In genomic region chr14:95330591-95331370, GRCh38 we compare ENCODE assay signal across 23 cellular contexts.
"Had no signal": no experiment of that assay in that cellular context is flagged by ENCODE, and none has a peak within 500 bp of the region (broad histone marks: within the 10 kb centered on the region; RNA-seq: fewer than 3 reads in every experiment).

No MANE protein-coding gene starts in this region.

- H3K9me3 Mint-ChIP-seq: activated CD4-positive, alpha-beta memory T cell treated with anti-CD3 and anti-CD28 coated beads, Interleukin-2, amount 10 ng/mL, durations not matched to agents 7 days and 5 days; activated CD4-positive, alpha-beta T cell treated with anti-CD3 and anti-CD28 coated beads, Interleukin-2, amount 10 ng/mL, durations not matched to agents 24 days and 14 days; activated naive CD8-positive, alpha-beta T cell treated with anti-CD3 and anti-CD28 coated beads, Interleukin-2, amount 50 U/mL, for 24 hours; activated T-helper 1 cell treated with anti-CD3 and anti-CD28 coated beads, Interleukin-12 subunit alpha, Interleukin-12 subunit beta, Interleukin-2, Interleukin-4 antibody, amounts not matched to agents 30 ng/mL and 10 ng/mL and 1 ng/mL, durations not matched to agents 14 hours and 24 hours and 36 hours; central memory CD8-positive, alpha-beta T cell; stimulated activated naive CD8-positive, alpha-beta T cell treated with anti-CD3 and anti-CD28 coated beads, Interleukin-15, Interleukin-2, amounts not matched to agents 100 ng/mL and 50 ng/mL, for 24 hours; T-cell; T-helper 2 cell treated with Interferon-gamma antibody and Interleukin-4, amounts not matched to agents 5 μg/mL and 100 μg/mL, for 36 hours had no signal

- H3K4me3 ChIP-seq: left lung, thyroid gland had no signal

- H3K4me1 ChIP-seq: left lung, parathyroid adenoma, thyroid gland had no signal

- H3K79me2 ChIP-seq: parathyroid adenoma had no signal

- H3K4me1 Mint-ChIP-seq: activated CD4-positive, alpha-beta memory T cell treated with anti-CD3 and anti-CD28 coated beads, Interleukin-2, amount 10 ng/mL, durations not matched to agents 7 days and 5 days; activated CD4-positive, alpha-beta T cell treated with anti-CD3 and anti-CD28 coated beads, Interleukin-2, amount 10 ng/mL, durations not matched to agents 24 days and 14 days; central memory CD8-positive, alpha-beta T cell had no signal

- H3K4me3 Mint-ChIP-seq: activated CD4-positive, alpha-beta memory T cell treated with anti-CD3 and anti-CD28 coated beads, Interleukin-2, amount 10 ng/mL, durations not matched to agents 7 days and 5 days; activated CD4-positive, alpha-beta T cell treated with anti-CD3 and anti-CD28 coated beads, Interleukin-2, amount 10 ng/mL, durations not matched to agents 24 days and 14 days; activated naive CD8-positive, alpha-beta T cell treated with anti-CD3 and anti-CD28 coated beads, Interleukin-2, amount 50 U/mL, for 24 hours; activated T-helper 1 cell treated with anti-CD3 and anti-CD28 coated beads, Interleukin-12 subunit alpha, Interleukin-12 subunit beta, Interleukin-2, Interleukin-4 antibody, amounts not matched to agents 30 ng/mL and 10 ng/mL and 1 ng/mL, durations not matched to agents 14 hours and 24 hours and 36 hours; brain; central memory CD8-positive, alpha-beta T cell; nephron; stimulated activated naive CD8-positive, alpha-beta T cell treated with anti-CD3 and anti-CD28 coated beads, Interleukin-15, Interleukin-2, amounts not matched to agents 100 ng/mL and 50 ng/mL, for 24 hours; T-cell; T-helper 2 cell treated with Interferon-gamma antibody and Interleukin-4, amounts not matched to agents 5 μg/mL and 100 μg/mL, for 36 hours had no signal

- DNase-seq: activated CD4-positive, alpha-beta memory T cell treated with anti-CD3 and anti-CD28 coated beads, Interleukin-2, amount 10 ng/mL, durations not matched to agents 7 days and 5 days; activated CD4-positive, alpha-beta T cell treated with anti-CD3 and anti-CD28 coated beads, Interleukin-2, amount 10 ng/mL, durations not matched to agents 24 days and 14 days; activated gamma-delta T cell; activated naive CD4-positive, alpha-beta T cell treated with anti-CD3 and anti-CD28 coated beads, Interleukin-2, amount 50 U/mL, for 16 hours; activated naive CD8-positive, alpha-beta T cell treated with anti-CD3 and anti-CD28 coated beads, Interleukin-2, amount 50 U/mL, for 24 hours; erythroblast; foreskin melanocyte; kidney; left lung; right cardiac atrium; stimulated activated CD4-positive, alpha-beta T cell treated with anti-CD3 and anti-CD28 coated beads, Interleukin-12 subunit alpha, Interleukin-12 subunit beta, amount 100 ng/mL, for 4 hours; stimulated activated CD4-positive, alpha-beta T cell treated with anti-CD3 and anti-CD28 coated beads, Interleukin-4, amount 100 ng/mL, for 4 hours; substantia nigra; T-cell; thyroid gland had no signal

- ATAC-seq: activated CD4-positive, CD25-positive, alpha-beta regulatory T cell treated with anti-CD3 and anti-CD28 coated beads, Interleukin-2, amount 50 U/mL, for 24 hours; activated naive CD8-positive, alpha-beta T cell treated with anti-CD3 and anti-CD28 coated beads, Interleukin-2, amount 50 U/mL, for 24 hours; left lung; right cardiac atrium; T-cell had no signal

- H3K36me3 Mint-ChIP-seq: brain, T-cell had no signal

- H3K27ac ChIP-seq: left lung, parathyroid adenoma, thyroid gland had no signal

- H3K27ac Mint-ChIP-seq: activated CD4-positive, alpha-beta memory T cell treated with anti-CD3 and anti-CD28 coated beads, Interleukin-2, amount 10 ng/mL, durations not matched to agents 7 days and 5 days; activated CD4-positive, alpha-beta T cell treated with anti-CD3 and anti-CD28 coated beads, Interleukin-2, amount 10 ng/mL, durations not matched to agents 24 days and 14 days; activated naive CD8-positive, alpha-beta T cell treated with anti-CD3 and anti-CD28 coated beads, Interleukin-2, amount 50 U/mL, for 24 hours; activated T-helper 1 cell treated with anti-CD3 and anti-CD28 coated beads, Interleukin-12 subunit alpha, Interleukin-12 subunit beta, Interleukin-2, Interleukin-4 antibody, amounts not matched to agents 30 ng/mL and 10 ng/mL and 1 ng/mL, durations not matched to agents 14 hours and 24 hours and 36 hours; brain; nephron; stimulated activated naive CD8-positive, alpha-beta T cell treated with anti-CD3 and anti-CD28 coated beads, Interleukin-15, Interleukin-2, amounts not matched to agents 100 ng/mL and 50 ng/mL, for 24 hours; T-cell; T-helper 2 cell treated with Interferon-gamma antibody and Interleukin-4, amounts not matched to agents 5 μg/mL and 100 μg/mL, for 36 hours had no signal

- H3K36me3 ChIP-seq: left lung, thyroid gland had no signal

- H3K27me3 ChIP-seq: left lung, thyroid gland had no signal

- H3K9me3 ChIP-seq: left lung, thyroid gland had no signal

- H3K9ac ChIP-seq: parathyroid adenoma had no signal

- H2AFZ ChIP-seq: parathyroid adenoma had no signal
